9 cellular contexts compared by ENCODE assay signal in the genomic region with DNA sequence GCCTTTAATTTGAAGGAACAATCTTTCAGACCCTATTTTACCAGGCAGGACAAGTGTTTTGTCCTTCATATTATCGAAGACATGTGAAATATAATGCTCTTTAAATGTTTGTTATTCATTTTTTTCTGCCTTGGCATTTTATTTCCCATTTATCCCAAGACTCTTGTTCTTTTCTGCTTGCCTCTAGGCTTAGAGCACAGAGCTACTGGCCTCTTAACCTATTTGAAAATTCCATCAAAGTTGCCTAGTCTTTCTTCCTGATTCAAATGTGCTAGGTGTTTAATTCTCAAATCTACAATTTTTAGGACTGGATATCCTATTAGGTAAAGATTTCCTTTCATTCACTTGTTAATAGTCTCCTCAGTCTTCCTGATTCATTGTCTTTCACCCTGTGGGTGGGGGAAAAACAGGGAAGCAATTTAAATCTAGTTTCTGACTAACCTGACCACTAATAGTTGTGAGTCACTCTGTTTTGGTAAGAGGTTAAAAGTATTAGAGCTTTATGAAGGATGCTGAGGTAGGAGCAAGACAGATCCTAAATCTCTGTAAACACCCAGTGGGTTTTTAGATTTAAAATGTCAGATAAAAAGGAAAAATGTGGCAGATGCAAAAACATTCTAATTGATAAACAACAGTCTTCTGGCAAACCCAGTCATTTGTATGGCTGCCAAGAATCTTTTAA. TPM values are rescaled to one million over a fixed set of nuclear protein-coding genes. Genes with fewer than 3 reads are reported as not detected.
DNase-seq lines count a peak whose midpoint lies in the region; ATAC-seq, FAIRE-seq and TF ChIP-seq lines count a peak whose summit lies in the region.
"Had no signal": no experiment of that assay in that cellular context is flagged by ENCODE, and none has a peak within 500 bp of the region (broad histone marks: within the 10 kb centered on the region; RNA-seq: fewer than 3 reads in every experiment).

No MANE protein-coding gene starts in this region.

- dilution Hi-C loops in keratinocyte (cut with MboI; ENCODE audit: extremely low pct_ligation_motif_present, low sequenced_read_pairs): no loop called here

- no peaks in the 10 kb centered on the region for H3K36me3 Mint-ChIP-seq in activated naive CD8-positive, alpha-beta T cell

- no peak overlapping the region for H3K4me3 ChIP-seq in BJ (ENCODE audit: low read depth, low read length)
- peak overlapping the region in 1 of 2 experiments; percentile 16; a peak in 1 of 4 replicates for H3K4me3 ChIP-seq in HCT116 (replicated peaks in 1 of 2; ENCODE audit: low read depth in 1 of 2, low read length in 2 of 2)
- H3K4me3 ChIP-seq in keratinocyte (ENCODE audit: control insufficient read depth in 2 of 3, extremely low read depth in 1 of 3, insufficient read depth in 2 of 3, low read depth in 1 of 3, low read length in 3 of 3): no peak overlapping the region

- peak; percentile 20; the same call in 1 of the 2 replicates for TF ChIP-seq RAD21 in HCT116 (IDR thresholded peaks at IDR 0.05; ENCODE audit: low read depth)

- DNase-seq in BJ (ENCODE audit: low read depth) (peak; percentile 58), HCT116 (ENCODE audit: low read depth, low spot score) (peak; percentile 69), keratinocyte (ENCODE audit: low read depth, low spot score) (no peak), activated gamma-delta T cell treated with Interleukin-2 at 50 U/mL for 16 hours (no peak), NCI-H2227 treated with DMSO at 0.1 percent for 48 hours (lab: John Stamatoyannopoulos, UW) (no peak)
- DNase-seq in central memory CD4-positive, alpha-beta T cell: no peak

- peak overlapping the region; percentile 58 for H2AFZ ChIP-seq in HCT116 (ENCODE audit: low read depth, low read length, poor library complexity, severe bottlenecking)
- no peak overlapping the region for H2AFZ ChIP-seq in keratinocyte (ENCODE audit: control insufficient read depth, low read length)

- no TSS peak for BruUV-seq in HCT116 (replicated peaks; lab: Mats Ljungman, UMichigan)

- no peaks in the 10 kb centered on the region for H3K36me3 ChIP-seq in BJ (ENCODE audit: control insufficient read depth, insufficient read depth, low read length)
- no peaks in the 10 kb centered on the region for H3K36me3 ChIP-seq in HCT116 (ENCODE audit: control insufficient read depth in 1 of 2, insufficient read depth in 2 of 2, low read length in 2 of 2)
- no peaks in the 10 kb centered on the region for H3K36me3 ChIP-seq in keratinocyte (ENCODE audit: control insufficient read depth in 2 of 2, extremely low read depth in 1 of 2, insufficient read depth in 2 of 2, low read length in 2 of 2)

- H3K9me2 ChIP-seq in HCT116 (ENCODE audit: insufficient read depth): no peaks in the 10 kb centered on the region

- peaks cover 19% of the 10 kb centered on the region for H3K4me1 Mint-ChIP-seq in activated naive CD8-positive, alpha-beta T cell (ENCODE audit: low read depth)

- H3K9ac ChIP-seq in HCT116 (ENCODE audit: low read length) (no peak overlapping the region), keratinocyte (ENCODE audit: control insufficient read depth, extremely low read depth, insufficient read depth, low read length) (no peak overlapping the region)

- H4K20me1 ChIP-seq in HCT116 (ENCODE audit: insufficient read depth): no peaks in the 10 kb centered on the region
- H4K20me1 ChIP-seq in keratinocyte (ENCODE audit: control insufficient read depth, extremely low read depth, insufficient read depth, low read length): no peaks in the 10 kb centered on the region

- H3K4me2 ChIP-seq in HCT116 (ENCODE audit: low read length): peak overlapping the region; percentile 66
- H3K4me2 ChIP-seq in keratinocyte (ENCODE audit: control insufficient read depth, extremely low read depth, insufficient read depth, low read depth, low read length): peak overlapping the region; percentile 12

- no peak for TF ChIP-seq CTCF in BJ (IDR thresholded peaks at IDR 0.05; ENCODE audit: insufficient read depth, low read depth, low read length)
- TF ChIP-seq CTCF in HCT116 (IDR thresholded peaks at IDR 0.05 in 2 of 3, conservative IDR thresholded peaks at IDR 0.05 in 1 of 3; ENCODE audit: borderline replicate concordance in 1 of 3, insufficient read depth in 1 of 3, low read depth in 2 of 3, low read length in 2 of 3): no peak
- TF ChIP-seq CTCF in keratinocyte (optimal IDR thresholded peaks at IDR 0.05 in 1 of 3, IDR thresholded peaks at IDR 0.05 in 1 of 3, conservative IDR thresholded peaks at IDR 0.05 in 1 of 3; ENCODE audit: extremely low read depth in 1 of 3, insufficient read depth in 2 of 3, low read length in 3 of 3): no peak

- H3K4me1 ChIP-seq in HCT116 (ENCODE audit: control insufficient read depth in 1 of 2, insufficient read depth in 2 of 2, low read length in 2 of 2): peaks cover 25 to 40% of the 10 kb centered on the region in 2 experiments
- H3K4me1 ChIP-seq in keratinocyte (ENCODE audit: control insufficient read depth, extremely low read depth, insufficient read depth, low read length): peaks cover 26% of the 10 kb centered on the region

- peak overlapping the region; percentile 25 for H3K4me3 Mint-ChIP-seq in activated naive CD8-positive, alpha-beta T cell

- RAD21 ChIA-PET in HCT116 (lab: Charles Lee; ENCODE audit: low non-redundant PET in 1 of 2, low total read pairs in 2 of 2, uncharacterized antibody in 2 of 2, unreplicated experiment in 2 of 2): no interaction called here

- H3K79me2 ChIP-seq in HCT116 (ENCODE audit: insufficient read depth, low read length): no peaks in the 10 kb centered on the region
- no peaks in the 10 kb centered on the region for H3K79me2 ChIP-seq in keratinocyte (ENCODE audit: control insufficient read depth, insufficient read depth, low read length)

- FAIRE-seq in keratinocyte (lab: Jason Lieb, UNC): peak; percentile 82

- H3K9me3 Mint-ChIP-seq in activated naive CD8-positive, alpha-beta T cell (ENCODE audit: low read depth): no peaks in the 10 kb centered on the region

- no peak overlapping the region for H3K27ac ChIP-seq in HCT116 (ENCODE audit: low read depth, low read length)
- peak overlapping the region; percentile 25 for H3K27ac ChIP-seq in keratinocyte (ENCODE audit: control insufficient read depth, insufficient read depth, low read length)

- CTCF ChIA-PET in BJ (lab: Yijun Ruan, JAX): interaction anchor here (0.7 kb wide), 1 partner anchor 96 kb away, joined by 3 read pairs; no protein-coding TSS in a partner anchor
- CTCF ChIA-PET in HCT116 (lab: Charles Lee): interaction anchor here (0.8 to 1.2 kb wide), 2 partner anchors 14 to 21 kb away, joined by 3 to 4 read pairs; no protein-coding TSS in a partner anchor

- H3K27me3 Mint-ChIP-seq in activated naive CD8-positive, alpha-beta T cell: no peaks in the 10 kb centered on the region

- no peaks in the 10 kb centered on the region for H3K9me1 ChIP-seq in keratinocyte (ENCODE audit: control insufficient read depth, extremely low read depth, insufficient read depth, low read length)

- peak overlapping the region; percentile 71 for H3K27ac Mint-ChIP-seq in activated naive CD8-positive, alpha-beta T cell

- TF ChIP-seq POLR2A in HCT116 (IDR thresholded peaks at IDR 0.05; ENCODE audit: borderline replicate concordance, extremely low read depth, insufficient read depth, insufficient read length): no peak

- POLR2A ChIA-PET in BJ (lab: Charles Lee) (no interaction called here), HCT116 (lab: Charles Lee) (no interaction called here)

- H3K9me3 ChIP-seq in HCT116 (ENCODE audit: control insufficient read depth in 1 of 2, insufficient read depth in 1 of 2, low read depth in 1 of 2, low read length in 2 of 2) (no peaks in the 10 kb centered on the region), keratinocyte (ENCODE audit: control insufficient read depth, low read depth, low read length) (no peaks in the 10 kb centered on the region)

- ATAC-seq in HCT116: peak; percentile 77
- no peak for ATAC-seq in GM21529 (IDR thresholded peaks at IDR 0.05; ENCODE audit: unreplicated experiment)

- H3K27me3 ChIP-seq in BJ (ENCODE audit: control insufficient read depth, insufficient read depth, low read length): no peaks in the 10 kb centered on the region
- no peaks in the 10 kb centered on the region for H3K27me3 ChIP-seq in HCT116 (ENCODE audit: insufficient read depth, low read length)
- H3K27me3 ChIP-seq in keratinocyte (ENCODE audit: control insufficient read depth, extremely low read depth, insufficient read depth, low read length): no peaks in the 10 kb centered on the region

- intact Hi-C loops in HCT116 (cut with micrococcal nuclease): no loop called here

RNA-seq across cellular contexts. Expression of gene LIPK, which starts 1.5 kb away (rescaled TPM):
- polyA plus RNA-seq in BJ (2011; rRNA removed): not detected in 2 replicates
- not detected in 2 replicates for polyA minus RNA-seq in BJ (2011; rRNA and poly(A)+ RNA removed)
- not detected for total RNA-seq in HCT116 (2021; ENCODE audit: unreplicated experiment)
- not detected in 2 replicates for polyA plus RNA-seq in HCT116 (2012)
- polyA plus RNA-seq in keratinocyte: 0.23 to 1.3 TPM (median 0.56 TPM) in 3 replicates
- polyA plus RNA-seq in keratinocyte (2011; ENCODE audit: low read depth): 0.57 TPM
- polyA plus RNA-seq in keratinocyte (2011; cell fraction: cytosol; rRNA removed): 0.08 and 0.58 TPM in 2 replicates
- polyA plus RNA-seq in keratinocyte (2011; cell fraction: nucleus; rRNA removed): 0.57 and 0.96 TPM in 2 replicates
- 4.2 TPM in 1 of 2 replicates, not detected in the other for polyA plus RNA-seq in keratinocyte (2012; ENCODE audit: low replicate concordance)
- 1.3 TPM in 1 of 3 replicates, not detected in the others for polyA minus RNA-seq in keratinocyte
- polyA minus RNA-seq in keratinocyte (2011; cell fraction: cytosol; rRNA and poly(A)+ RNA removed): not detected
- polyA minus RNA-seq in keratinocyte (2011; cell fraction: nucleus; rRNA and poly(A)+ RNA removed): 1.1 and 1.2 TPM in 2 replicates
- total RNA-seq: lung microvascular endothelial cell had no signal

RNA-seq across cellular contexts. Expression of gene LIPF, which starts 43.3 kb away (rescaled TPM):
- not detected in 2 replicates for polyA plus RNA-seq in BJ (2011; rRNA removed)
- polyA minus RNA-seq in BJ (2011; rRNA and poly(A)+ RNA removed): not detected in 2 replicates
- total RNA-seq in HCT116 (2021; ENCODE audit: unreplicated experiment): not detected
- not detected in 2 replicates for polyA plus RNA-seq in HCT116 (2012)
- not detected in 3 replicates for polyA plus RNA-seq in keratinocyte
- polyA plus RNA-seq in keratinocyte (2011; ENCODE audit: low read depth): not detected
- polyA plus RNA-seq in keratinocyte (2011; cell fraction: cytosol; rRNA removed): not detected in 2 replicates
- polyA plus RNA-seq in keratinocyte (2011; cell fraction: nucleus; rRNA removed): not detected in 2 replicates
- not detected in 2 replicates for polyA plus RNA-seq in keratinocyte (2012; ENCODE audit: low replicate concordance)
- not detected in 3 replicates for polyA minus RNA-seq in keratinocyte
- polyA minus RNA-seq in keratinocyte (2011; cell fraction: cytosol; rRNA and poly(A)+ RNA removed): not detected
- not detected in 2 replicates for polyA minus RNA-seq in keratinocyte (2011; cell fraction: nucleus; rRNA and poly(A)+ RNA removed)
- total RNA-seq: lung microvascular endothelial cell had no signal

RNA-seq across cellular contexts. Expression of gene LIPN, which starts 52.2 kb away (rescaled TPM):
- polyA plus RNA-seq in BJ (2011; rRNA removed): not detected in 2 replicates
- polyA minus RNA-seq in BJ (2011; rRNA and poly(A)+ RNA removed): not detected in 2 replicates
- total RNA-seq in HCT116 (2021; ENCODE audit: unreplicated experiment): not detected
- polyA plus RNA-seq in HCT116 (2012): not detected in 2 replicates
- polyA plus RNA-seq in keratinocyte: 0.20 to 0.30 TPM in 2 of 3 replicates, not detected in the other
- polyA plus RNA-seq in keratinocyte (2011; ENCODE audit: low read depth): 5.4 TPM
- polyA plus RNA-seq in keratinocyte (2011; cell fraction: cytosol; rRNA removed): 0.07 TPM in 1 of 2 replicates, not detected in the other
- 0.17 TPM in 1 of 2 replicates, not detected in the other for polyA plus RNA-seq in keratinocyte (2011; cell fraction: nucleus; rRNA removed)
- 7.0 TPM in 1 of 2 replicates, not detected in the other for polyA plus RNA-seq in keratinocyte (2012; ENCODE audit: low replicate concordance)
- polyA minus RNA-seq in keratinocyte: 0.16 TPM in 1 of 3 replicates, not detected in the others
- polyA minus RNA-seq in keratinocyte (2011; cell fraction: cytosol; rRNA and poly(A)+ RNA removed): not detected
- polyA minus RNA-seq in keratinocyte (2011; cell fraction: nucleus; rRNA and poly(A)+ RNA removed): not detected in 2 replicates
- total RNA-seq: lung microvascular endothelial cell had no signal

Comparison
In these comparisons a context has a peak if more than half of its experiments do, and no peak if none do; other contexts are left out.
1. DNase-seq: peak in BJ (single experiment) and HCT116 (single experiment); none in keratinocyte (single experiment), activated gamma-delta T cell treated with Interleukin-2 at 50 U/mL for 16 hours (single experiment), central memory CD4-positive, alpha-beta T cell (single experiment) and NCI-H2227 treated with DMSO at 0.1 percent for 48 hours (single experiment).